ENCODE assay signal across 7 cellular contexts in the genomic region with DNA sequence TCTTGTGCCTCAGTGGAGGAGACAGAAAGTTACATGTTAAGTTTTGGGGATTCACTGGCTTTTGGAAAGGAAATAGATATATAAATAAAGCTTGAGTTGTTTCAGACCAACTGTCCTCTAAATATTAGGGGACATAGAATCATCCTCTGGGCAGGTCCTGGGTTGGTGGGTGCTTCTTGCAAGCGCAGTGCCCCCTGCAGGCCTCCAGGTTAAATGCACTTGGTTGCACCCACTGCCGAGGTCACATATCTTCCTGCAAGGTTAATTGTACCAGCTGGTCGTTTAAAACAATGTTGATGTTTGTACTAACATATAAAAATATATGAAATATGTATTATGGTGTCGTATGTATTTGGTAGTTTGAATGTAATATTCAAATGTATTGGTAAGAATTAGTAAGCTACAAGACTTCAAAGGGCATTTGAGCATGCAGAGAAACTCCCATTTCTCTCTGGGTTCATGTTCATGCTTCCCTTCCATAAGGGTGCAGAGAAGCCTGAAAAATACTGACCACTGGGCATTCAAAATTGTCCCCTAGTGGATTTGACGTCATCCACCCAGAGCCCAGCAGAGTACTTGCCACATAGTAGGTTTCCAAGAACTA.
DNase-seq lines count a peak whose midpoint lies in the region; ATAC-seq and TF ChIP-seq lines count a peak whose summit lies in the region.

No MANE protein-coding gene starts in this region.

- H3K27ac ChIP-seq in PC-9, result no peak overlapping the region
- H3K27ac ChIP-seq in neural cell (ENCODE audit: low read length), result no peak overlapping the region

- H3K36me3 ChIP-seq in H7 (replicated peaks; ENCODE audit: control insufficient read depth, insufficient read depth, low read length), result no peaks in the 10 kb centered on the region
- H3K36me3 ChIP-seq in PC-9 (ENCODE audit: low read depth), result no peaks in the 10 kb centered on the region
- peaks cover 5% of the 10 kb centered on the region for H3K36me3 ChIP-seq in neural cell (ENCODE audit: insufficient read depth, low read length)

- BruUV-seq in PC-9 (replicated peaks; lab: Mats Ljungman, UMichigan), result no TSS peak

- TF ChIP-seq EP300 in neural cell (conservative IDR thresholded peaks at IDR 0.05; ENCODE audit: poor library complexity, severe bottlenecking), result no peak

- no peak overlapping the region for H3K9ac ChIP-seq in neural cell (ENCODE audit: low read length)

- H3K9me2 ChIP-seq in PC-9 (ENCODE audit: insufficient read depth) (no peaks in the 10 kb centered on the region), neural cell (ENCODE audit: insufficient read depth, low read length) (no peaks in the 10 kb centered on the region)

- H3K79me2 ChIP-seq in PC-9 (ENCODE audit: low read depth) (no peaks in the 10 kb centered on the region), neural cell (replicated peaks; ENCODE audit: insufficient read depth, low read length) (peaks cover 24% of the 10 kb centered on the region)

- H3K4me2 ChIP-seq in PC-9, result no peak overlapping the region
- no peak overlapping the region for H3K4me2 ChIP-seq in neural cell (ENCODE audit: low read length)

- intact Hi-C loops in PC-9 (cut with micrococcal nuclease; ENCODE audit: unreplicated experiment), result no loop called here
- intact Hi-C loops in posterior vena cava (cut with DNase I), result no loop called here

- DNase-seq in DMS53 (lab: John Stamatoyannopoulos, UW) (peak; percentile 65), H7 (peak; percentile 76), PC-9 (no peak), epithelial cell of proximal tubule (ENCODE audit: low read depth) (no peak), posterior vena cava (ENCODE audit: low spot score) (no peak)

- POLR2A ChIA-PET in PC-9 (lab: Charles Lee; ENCODE audit: unreplicated experiment), result no interaction called here

- H3K27me3 ChIP-seq in H7 (ENCODE audit: control insufficient read depth, insufficient read depth, low read length) (no peaks in the 10 kb centered on the region), PC-9 (ENCODE audit: insufficient read depth, low read depth) (peaks cover 70% of the 10 kb centered on the region), neural cell (ENCODE audit: insufficient read depth, low read depth, low read length) (no peaks in the 10 kb centered on the region)

- CTCF ChIA-PET in PC-9 (lab: Charles Lee), result no interaction called here

- H3K4me3 ChIP-seq in H7 (ENCODE audit: insufficient read depth, low read depth, low read length) (no peak overlapping the region), PC-9 (no peak overlapping the region), epithelial cell of proximal tubule (ENCODE audit: low read depth, low read length) (no peak overlapping the region), neural cell (ENCODE audit: low read length) (no peak overlapping the region)

- no peaks in the 10 kb centered on the region for H3K4me1 ChIP-seq in PC-9 (replicated peaks; ENCODE audit: insufficient read depth)

- H3K9me3 ChIP-seq in PC-9 (ENCODE audit: insufficient read depth, low read depth), result no peaks in the 10 kb centered on the region
- no peaks in the 10 kb centered on the region for H3K9me3 ChIP-seq in neural cell (ENCODE audit: low read length)

- no peaks in the 10 kb centered on the region for H4K20me1 ChIP-seq in PC-9 (ENCODE audit: insufficient read depth)
- H4K20me1 ChIP-seq in neural cell (ENCODE audit: insufficient read depth), result no peaks in the 10 kb centered on the region

- no peak for TF ChIP-seq RAD21 in neural cell (conservative IDR thresholded peaks at IDR 0.05)

- ATAC-seq in GM18511 (IDR thresholded peaks at IDR 0.05; ENCODE audit: unreplicated experiment), result no peak

- H2AFZ ChIP-seq in PC-9 (no peak overlapping the region), neural cell (ENCODE audit: low read depth, low read length) (no peak overlapping the region)

- TF ChIP-seq CTCF in PC-9 (conservative IDR thresholded peaks at IDR 0.05) (peak; percentile 48), epithelial cell of proximal tubule (conservative IDR thresholded peaks at IDR 0.05; ENCODE audit: low read depth, low read length) (peak; percentile 92), neural cell (IDR thresholded peaks at IDR 0.05; ENCODE audit: poor library complexity, severe bottlenecking) (peak; percentile 35)

- H3F3A ChIP-seq in PC-9 (ENCODE audit: insufficient read depth, low read depth) (no peaks in the 10 kb centered on the region), neural cell (ENCODE audit: insufficient read depth, low read length, poor library complexity, severe bottlenecking) (no peaks in the 10 kb centered on the region)

TF ChIP-seq in neural cell, 6 proteins besides CTCF, POLR2A, EP300 and RAD21:
- no peak for TF ChIP-seq SMC3 (conservative IDR thresholded peaks at IDR 0.05; ENCODE audit: poor library complexity)
TF ChIP-seq in neural cell: peak in this region for 0.

Comparison
In these comparisons a context has a peak if more than half of its experiments do, and no peak if none do; other contexts are left out.
1. DNase-seq: peak in DMS53 (single experiment) and H7 (single experiment); none in PC-9 (0 of 2), epithelial cell of proximal tubule (single experiment) and posterior vena cava (single experiment).
2. CTCF ChIP-seq: peak in every context shown above with its lines; median percentile 92 in epithelial cell of proximal tubule; 48 in PC-9; 35 in neural cell.